8 cellular contexts compared by ENCODE assay signal in genomic region chr2:233075966-233076339, GRCh38. TPM values are rescaled to one million over a fixed set of nuclear protein-coding genes. Genes with fewer than 3 reads are reported as not detected.
DNase-seq lines count a peak whose midpoint lies in the region; ATAC-seq and TF ChIP-seq lines count a peak whose summit lies in the region.

No MANE protein-coding gene starts in this region.

- TF ChIP-seq CTCF in right atrium auricular region (IDR thresholded peaks at IDR 0.05) (no peak), right lobe of liver (IDR thresholded peaks at IDR 0.05) (no peak)

- DNase-seq in Right ventricle myocardium superior = no peak
- DNase-seq in right atrium auricular region (ENCODE audit: low spot score) = no peak
- DNase-seq in SKM-1 (lab: John Stamatoyannopoulos, UW; ENCODE audit: unreplicated experiment) = peak; percentile 36
- no peak for DNase-seq in right lobe of liver
- no peak for DNase-seq in GM19240 (ENCODE audit: insufficient read length, low spot score)
- no peak for DNase-seq in H4 (ENCODE audit: low spot score)

- peaks cover 0 to 10% of the 10 kb centered on the region in 2 donors for H3K9me3 ChIP-seq in right atrium auricular region
- peaks cover 0 to 8% (median 0%) of the 10 kb centered on the region in 4 donors for H3K9me3 ChIP-seq in right lobe of liver

- TF ChIP-seq POLR2A in right lobe of liver (IDR thresholded peaks at IDR 0.05) = no peak

- no peak overlapping the region for H3K4me3 ChIP-seq in right atrium auricular region
- H3K4me3 ChIP-seq in right lobe of liver = no peak overlapping the region

- intact Hi-C loops in Right ventricle myocardium superior (cut with DNase I) = no loop called here
- intact Hi-C loops in right lobe of liver (cut with DNase I) = no loop called here

- ATAC-seq in Right ventricle myocardium superior (ENCODE audit: poor library complexity) (peak; percentile 69), HG02981 (IDR thresholded peaks at IDR 0.05; ENCODE audit: unreplicated experiment) (peak; percentile 52), right lobe of liver (peak; percentile 55 to 71 (median 65)), GM18519 (IDR thresholded peaks at IDR 0.05; ENCODE audit: low FRiP score, unreplicated experiment) (no peak)

- H3K27ac ChIP-seq in right atrium auricular region (no peak overlapping the region), right lobe of liver (peak overlapping the region in 1 of 3 donors; percentile 20)

- no peaks in the 10 kb centered on the region for H3K27me3 ChIP-seq in right atrium auricular region
- no peaks in the 10 kb centered on the region for H3K27me3 ChIP-seq in right lobe of liver

- H3K36me3 ChIP-seq in right atrium auricular region = no peaks in the 10 kb centered on the region
- no peaks in the 10 kb centered on the region for H3K36me3 ChIP-seq in right lobe of liver

- H3K4me1 ChIP-seq in right atrium auricular region = peaks cover 0 to 24% of the 10 kb centered on the region in 2 donors
- H3K4me1 ChIP-seq in right lobe of liver = no peaks in the 10 kb centered on the region

- WGBS in right lobe of liver (ENCODE audit: insufficient coverage, low coverage, low lambda C conversion rate, missing lambda C conversion rate) = 28% methylated on average over 2 of the region's 2 CpGs

RNA-seq across cellular contexts. Expression of gene INPP5D, which starts 15.8 kb away (rescaled TPM):
- total RNA-seq in Right ventricle myocardium superior (4.6 TPM), right atrium auricular region (1 to 10 TPM; 2.9 to 7.0 TPM), right lobe of liver (1 to 10 TPM; 3.5 to 8.1 (median 5.5) TPM)
- total RNA-seq in H4 (2014; rRNA removed; shearing (Covaris generic)) = 0.46 TPM in 1 of 2 replicates, not detected in the other

RNA-seq across cellular contexts. Expression of gene NEU2, which starts 43.5 kb away (rescaled TPM):
- total RNA-seq in Right ventricle myocardium superior (not detected), right atrium auricular region (not detected), right lobe of liver (not detected)
- not detected in 2 replicates for total RNA-seq in H4 (2014; rRNA removed; shearing (Covaris generic))
